25 cellular contexts compared by ENCODE assay signal in genomic region chr3:30766522-30766921, GRCh38.
"Had no signal": no experiment of that assay in that cellular context is flagged by ENCODE, and none has a peak within 500 bp of the region (broad histone marks: within the 10 kb centered on the region; RNA-seq: fewer than 3 reads in every experiment).

No MANE protein-coding gene starts in this region.

- H3K27ac ChIP-seq: SJCRH30, SK-N-MC had no signal

- H3K9me3 ChIP-seq: MG63, SJCRH30 had no signal

- H3K4me3 ChIP-seq: MG63, SJCRH30, SK-N-MC had no signal

- H3K36me3 ChIP-seq: MG63, SJCRH30 had no signal

- ATAC-seq: activated CD4-positive, alpha-beta T cell treated with anti-CD3 and anti-CD28 coated beads for 36 hours; activated CD4-positive, CD25-positive, alpha-beta regulatory T cell treated with anti-CD3 and anti-CD28 coated beads, Interleukin-2, amount 50 U/mL, for 24 hours; activated CD8-positive, alpha-beta T cell treated with anti-CD3 and anti-CD28 coated beads, Interleukin-2, amount 10 ng/mL, durations not matched to agents 7 days and 5 days; activated naive CD8-positive, alpha-beta T cell treated with anti-CD3 and anti-CD28 coated beads, Interleukin-2, amount 50 U/mL, for 24 hours; Panc1; WTC11 had no signal

- DNase-seq: activated CD4-positive, alpha-beta T cell treated with anti-CD3 and anti-CD28 coated beads for 36 hours; activated CD4-positive, alpha-beta T cell treated with anti-CD3 and anti-CD28 coated beads, Interleukin-2, amount 10 ng/mL, durations not matched to agents 7 days and 5 days; activated CD4-positive, alpha-beta T cell treated with anti-CD3 and anti-CD28 coated beads, Interleukin-2, amount 50 U/mL, for 48 hours; activated CD8-positive, alpha-beta T cell treated with anti-CD3 and anti-CD28 coated beads, Interleukin-2, amount 10 ng/mL, durations not matched to agents 7 days and 5 days; activated naive CD4-positive, alpha-beta T cell treated with anti-CD3 and anti-CD28 coated beads, Interleukin-2, amount 10 ng/mL, durations not matched to agents 7 days and 5 days; activated naive CD8-positive, alpha-beta T cell treated with anti-CD3 and anti-CD28 coated beads, Interleukin-2, amount 50 U/mL, for 24 hours; activated T-cell treated with anti-CD3 and anti-CD28 coated beads, Interleukin-2, amount 50 U/mL, for 24 hours; anterior cingulate cortex; caudate nucleus; cerebellar nuclear complex; Kasumi-1; KG1; MG63; NCI-H1048; NCI-H1436 treated with DMSO at 0.1 percent for 48 hours; NCI-H1694 treated with DMSO at 0.1 percent for 48 hours; NCI-H2029; NCI-H345; NCI-H526 treated with DMSO at 0.1 percent for 48 hours; SHP77; SJCRH30 had no signal

- H3K27me3 ChIP-seq: MG63, SJCRH30 had no signal
